28 cellular contexts compared by ENCODE assay signal in genomic region chr2:12618576-12618975, GRCh38.
"Had no signal": no experiment of that assay in that cellular context is flagged by ENCODE, and none has a peak within 500 bp of the region (broad histone marks: within the 10 kb centered on the region; RNA-seq: fewer than 3 reads in every experiment).

No MANE protein-coding gene starts in this region.

- H3K36me3 ChIP-seq: adrenal gland, Peyer's patch, SJCRH30 had no signal

- H3K27ac Mint-ChIP-seq: activated CD8-positive, alpha-beta T cell treated with anti-CD3 and anti-CD28 coated beads, Interleukin-2, amount 10 ng/mL, durations not matched to agents 7 days and 5 days; activated naive CD8-positive, alpha-beta T cell; activated T-cell treated with anti-CD3 and anti-CD28 coated beads, Interleukin-2, amount 50 U/mL, for 24 hours; activated T-helper 1 cell treated with anti-CD3 and anti-CD28 coated beads, Interleukin-12 subunit alpha, Interleukin-12 subunit beta, Interleukin-2, Interleukin-4 antibody, amounts not matched to agents 30 ng/mL and 10 ng/mL and 1 ng/mL, durations not matched to agents 14 hours and 24 hours and 36 hours; WTC11 had no signal

- H3K9me3 ChIP-seq: adrenal gland, Peyer's patch, SJCRH30 had no signal

- H3K27me3 Mint-ChIP-seq: activated naive CD8-positive, alpha-beta T cell; activated T-cell treated with anti-CD3 and anti-CD28 coated beads, Interleukin-2, amount 50 U/mL, for 24 hours had no signal

- H3K9me3 Mint-ChIP-seq: activated T-cell treated with anti-CD3 and anti-CD28 coated beads, Interleukin-2, amount 50 U/mL, for 24 hours; activated T-helper 1 cell treated with anti-CD3 and anti-CD28 coated beads, Interleukin-12 subunit alpha, Interleukin-12 subunit beta, Interleukin-2, Interleukin-4 antibody, amounts not matched to agents 30 ng/mL and 10 ng/mL and 1 ng/mL, durations not matched to agents 14 hours and 24 hours and 36 hours; WTC11 had no signal

- H3K4me1 ChIP-seq: adrenal gland, Peyer's patch had no signal

- H3K27me3 ChIP-seq: adrenal gland, Peyer's patch, SJCRH30 had no signal

- H3K36me3 Mint-ChIP-seq: activated naive CD8-positive, alpha-beta T cell; WTC11 had no signal

- H3K27ac ChIP-seq: adrenal gland, Peyer's patch, RWPE1, SJCRH30 had no signal

- H3K4me3 Mint-ChIP-seq: activated CD8-positive, alpha-beta T cell treated with anti-CD3 and anti-CD28 coated beads, Interleukin-2, amount 10 ng/mL, durations not matched to agents 7 days and 5 days; activated naive CD8-positive, alpha-beta T cell; activated T-cell treated with anti-CD3 and anti-CD28 coated beads, Interleukin-2, amount 50 U/mL, for 24 hours; activated T-helper 1 cell treated with anti-CD3 and anti-CD28 coated beads, Interleukin-12 subunit alpha, Interleukin-12 subunit beta, Interleukin-2, Interleukin-4 antibody, amounts not matched to agents 30 ng/mL and 10 ng/mL and 1 ng/mL, durations not matched to agents 14 hours and 24 hours and 36 hours; WTC11 had no signal

- H3K4me3 ChIP-seq: adrenal gland, Peyer's patch, SJCRH30 had no signal

- ATAC-seq: activated CD8-positive, alpha-beta T cell treated with anti-CD3 and anti-CD28 coated beads, Interleukin-2, amount 10 ng/mL, durations not matched to agents 7 days and 5 days; SK-N-SH treated with all-trans-retinoic acid at 6 μM for 48 hours; WTC11 had no signal

- DNase-seq: activated CD4-positive, alpha-beta T cell treated with anti-CD3 and anti-CD28 coated beads for 48 hours; activated CD4-positive, alpha-beta T cell treated with anti-CD3 and anti-CD28 coated beads, Interleukin-2, amount 50 U/mL, for 4 hours; activated CD4-positive, CD25-positive, alpha-beta regulatory T cell treated with anti-CD3 and anti-CD28 coated beads, Interleukin-2, amount 50 U/mL, for 72 hours; activated CD8-positive, alpha-beta T cell treated with anti-CD3 and anti-CD28 coated beads, Interleukin-2, amount 10 ng/mL, durations not matched to agents 7 days and 5 days; activated effector memory CD4-positive, alpha-beta T cell treated with Interleukin-2 at 50 U/mL for 16 hours; activated naive CD4-positive, alpha-beta T cell; activated T-cell treated with anti-CD3 and anti-CD28 coated beads, Interleukin-2, amount 50 U/mL, for 24 hours; adrenal gland; anterior cingulate cortex; caudate nucleus; KG1; NCI-H1105; NCI-H1436; NCI-H1694 treated with DMSO at 0.1 percent for 48 hours; NCI-H2029 treated with DMSO at 0.1 percent for 48 hours; NCI-H345; NCI-H510A; NCI-H526 treated with DMSO at 0.1 percent for 48 hours; NCI-H82; Peyer's patch; Right ventricle myocardium superior; SJCRH30; SW 1271 had no signal
